ENCODE assay signal across 23 cellular contexts in genomic region chr16:85698459-85699223, GRCh38.
"Had no signal": no experiment of that assay in that cellular context is flagged by ENCODE, and none has a peak within 500 bp of the region (broad histone marks: within the 10 kb centered on the region; RNA-seq: fewer than 3 reads in every experiment).

No MANE protein-coding gene starts in this region.

- H3K4me3 ChIP-seq: adrenal gland, SJCRH30 had no signal

- H3K4me2 ChIP-seq: SK-N-SH had no signal

- H3K9ac ChIP-seq: SK-N-SH had no signal

- H3K27ac ChIP-seq: adrenal gland, SJCRH30 had no signal

- FAIRE-seq: RCC 7860 had no signal

- H3K9me3 ChIP-seq: adrenal gland, SJCRH30, SK-N-SH had no signal

- DNase-seq: activated CD4-positive, alpha-beta T cell treated with anti-CD3 and anti-CD28 coated beads for 4 hours; activated CD8-positive, alpha-beta memory T cell treated with anti-CD3 and anti-CD28 coated beads, Interleukin-2, amount 50 U/mL, for 4 hours; activated CD8-positive, alpha-beta T cell treated with anti-CD3 and anti-CD28 coated beads for 36 hours; activated naive CD4-positive, alpha-beta T cell treated with anti-CD3 and anti-CD28 coated beads, Interleukin-2, amount 50 U/mL, for 16 hours; activated naive CD8-positive, alpha-beta T cell treated with anti-CD3 and anti-CD28 coated beads, Interleukin-2, amount 10 ng/mL, durations not matched to agents 7 days and 5 days; Karpas-422; MM.1S; NCI-H1105; NCI-H1436 treated with DMSO at 0.1 percent for 48 hours; NCI-H187; NCI-H2081 treated with DMSO at 0.1 percent for 48 hours; NCI-H2171; NCI-H226; NCI-H510A; NCI-H526 treated with DMSO at 0.1 percent for 48 hours; NCI-H82; NK-92 treated with Interleukin-12 subunit alpha and Interleukin-12 subunit beta, amount 100 ng/mL, for 24 hours; SJCRH30; SW 1271 had no signal

- H3K36me3 ChIP-seq: adrenal gland, SJCRH30 had no signal

- H3K27me3 ChIP-seq: adrenal gland, SJCRH30 had no signal

- H3K4me1 ChIP-seq: adrenal gland had no signal

- ATAC-seq: activated CD4-positive, CD25-positive, alpha-beta regulatory T cell treated with anti-CD3 and anti-CD28 coated beads, Interleukin-2, amount 50 U/mL, for 24 hours; activated CD8-positive, alpha-beta T cell treated with anti-CD3 and anti-CD28 coated beads for 36 hours had no signal
